8 cellular contexts compared by ENCODE assay signal in genomic region chr1:32818804-32819541, GRCh38. TPM values are rescaled to one million over a fixed set of nuclear protein-coding genes. Genes with fewer than 3 reads are reported as not detected.
DNase-seq lines count a peak whose midpoint lies in the region; ATAC-seq, FAIRE-seq and TF ChIP-seq lines count a peak whose summit lies in the region.

No MANE protein-coding gene starts in this region.

- DNase-seq in A549 (ENCODE audit: low read depth in 1 of 2, low spot score in 1 of 2) (no peak), GM13977 (ENCODE audit: low spot score) (peak; percentile 75), suprapubic skin (ENCODE audit: low spot score in 2 of 2) (no peak), posterior vena cava (ENCODE audit: low spot score) (no peak), NCI-H187 treated with DMSO at 0.1 percent for 48 hours (lab: John Stamatoyannopoulos, UW) (no peak)

- H3K4me3 ChIP-seq in A549 (peak overlapping the region; percentile 70), WI38 (ENCODE audit: low read depth, low read length) (peak overlapping the region; percentile 85), iPS-11a (ENCODE audit: low read depth, low read length) (peak overlapping the region; percentile 88), suprapubic skin (peak overlapping the region; percentile 83)

- H3K4me2 ChIP-seq in A549 = peak overlapping the region; percentile 90

- CTCF ChIA-PET in A549 (lab: Yijun Ruan, JAX) = no interaction called here

- TF ChIP-seq RAD21 in A549 (conservative IDR thresholded peaks at IDR 0.05 in 1 of 2, IDR thresholded peaks at IDR 0.05 in 1 of 2) = no peak

- TF ChIP-seq EP300 in A549 (IDR thresholded peaks at IDR 0.05) = no peak
- TF ChIP-seq EP300 in suprapubic skin (IDR thresholded peaks at IDR 0.05) = no peak

- in situ Hi-C loops in GM13977 (cut with MboI; ENCODE audit: low pct_unique_long_range_greater_than_20kb, low sequenced_read_pairs, unreplicated experiment) = no loop called here

- no peaks in the 10 kb centered on the region for H3K36me3 ChIP-seq in suprapubic skin

- no peak for ATAC-seq in A549
- peak; percentile 36 for ATAC-seq in HG03342 (IDR thresholded peaks at IDR 0.05; ENCODE audit: unreplicated experiment)

- 89% methylated on average over 11 of the region's 11 CpGs for WGBS in A549 (ENCODE audit: missing lambda C conversion rate)
- 66% methylated on average over 11 of the region's 11 CpGs for WGBS in suprapubic skin

- POLR2A ChIA-PET in A549 (lab: Yijun Ruan, JAX) = no interaction called here

- H3K4me1 ChIP-seq in A549 = peaks cover 27% of the 10 kb centered on the region
- H3K4me1 ChIP-seq in suprapubic skin = peaks cover 38% of the 10 kb centered on the region

- intact Hi-C loops in posterior vena cava (cut with DNase I) = no loop called here

- H3K27ac ChIP-seq in A549 (peak overlapping the region; percentile 98 to 100), suprapubic skin (peak overlapping the region; percentile 89)

- TF ChIP-seq POLR2A in A549 (IDR thresholded peaks at IDR 0.05; ENCODE audit: low read length) (no peak), suprapubic skin (IDR thresholded peaks at IDR 0.05) (no peak)

- no peak for TF ChIP-seq CTCF in A549 (IDR thresholded peaks at IDR 0.05)
- TF ChIP-seq CTCF in GM13977 (IDR thresholded peaks at IDR 0.05; ENCODE audit: extremely low read depth, insufficient read depth, missing control alignments) = no peak
- TF ChIP-seq CTCF in WI38 (IDR thresholded peaks at IDR 0.05; ENCODE audit: low read depth, low read length) = no peak
- no peak for TF ChIP-seq CTCF in suprapubic skin (IDR thresholded peaks at IDR 0.05)

- no peak for FAIRE-seq in A549 (lab: Jason Lieb, UNC)

- H3K9me3 ChIP-seq in A549 (no peaks in the 10 kb centered on the region), suprapubic skin (no peaks in the 10 kb centered on the region)

- H3K27me3 ChIP-seq in suprapubic skin = no peaks in the 10 kb centered on the region

TF ChIP-seq in A549, 52 proteins besides CTCF, POLR2A, EP300 and RAD21:
- TF ChIP-seq BCL3 (IDR thresholded peaks at IDR 0.05) (no peak), CHD4 (IDR thresholded peaks at IDR 0.05; ENCODE audit: borderline replicate concordance) (no peak)
TF ChIP-seq in A549: peak in this region for 0.

RNA-seq across cellular contexts. Expression of gene S100PBP, which starts 1.5 kb away (rescaled TPM):
- polyA plus RNA-seq in A549 (2011; rRNA removed) = 39.3 and 41.9 TPM in 2 replicates
- 6.6 and 7.2 TPM in 2 replicates for polyA plus RNA-seq in A549 (2012; cell fraction: cytosol; rRNA removed)
- polyA plus RNA-seq in A549 (2012; cell fraction: nucleus; rRNA removed) = 10.4 and 18.2 TPM in 2 replicates
- 15.9 to 17.0 TPM (median 16.1 TPM) in 3 replicates for polyA plus RNA-seq in A549 (2017; fragmentation: RNase III; extraction: RNeasy Plus Mini Kit Qiagen cat#74134 plus additional on column Dnase treatment)
- 23.1 and 24.8 TPM in 2 replicates for polyA minus RNA-seq in A549 (2011; rRNA and poly(A)+ RNA removed)
- total RNA-seq in suprapubic skin = 10 to 100 TPM in 2 of 4 donors, 1 to 10 TPM in 2; 8.8 to 39.7 (median 18.1) TPM
- total RNA-seq in posterior vena cava = 10 to 100 TPM; 24.2 to 30.8 TPM

RNA-seq across cellular contexts. Expression of gene YARS1, which starts 1.8 kb away (rescaled TPM):
- polyA plus RNA-seq in A549 (2011; rRNA removed) (103 and 105 TPM in 2 replicates), A549 (2017; fragmentation: RNase III; extraction: RNeasy Plus Mini Kit Qiagen cat#74134 plus additional on column Dnase treatment) (83.2 to 103 TPM (median 92.5 TPM) in 3 replicates)
- polyA plus RNA-seq in A549 (2012; cell fraction: cytosol; rRNA removed) = 52.7 and 55.7 TPM in 2 replicates
- polyA plus RNA-seq in A549 (2012; cell fraction: nucleus; rRNA removed) = 51.1 and 64.7 TPM in 2 replicates
- polyA minus RNA-seq in A549 (2011; rRNA and poly(A)+ RNA removed) = 82.0 and 94.1 TPM in 2 replicates
- total RNA-seq in suprapubic skin (10 to 100 TPM; 47.1 to 68.1 (median 50.7) TPM), posterior vena cava (10 to 100 TPM; 74.2 to 85.5 TPM)

RNA-seq across cellular contexts. Expression of gene FNDC5, which starts 51.7 kb away (rescaled TPM):
- polyA plus RNA-seq in A549 (2011; rRNA removed) = 0.26 and 0.78 TPM in 2 replicates
- polyA plus RNA-seq in A549 (2012; cell fraction: cytosol; rRNA removed) = 0.28 and 0.53 TPM in 2 replicates
- 0.39 and 0.71 TPM in 2 replicates for polyA plus RNA-seq in A549 (2012; cell fraction: nucleus; rRNA removed)
- polyA plus RNA-seq in A549 (2017; fragmentation: RNase III; extraction: RNeasy Plus Mini Kit Qiagen cat#74134 plus additional on column Dnase treatment) = 0.35 to 0.99 TPM (median 0.98 TPM) in 3 replicates
- 0.97 TPM in 1 of 2 replicates, not detected in the other for polyA minus RNA-seq in A549 (2011; rRNA and poly(A)+ RNA removed)
- 1 to 10 TPM in 2 of 4 donors, under 1 TPM in 1, not detected in 1; 0.48 to 3.0 (median 1.6) TPM for total RNA-seq in suprapubic skin
- 1 to 10 TPM; 2.4 to 5.0 TPM for total RNA-seq in posterior vena cava
